ENCODE assay signal across 18 cellular contexts in the genomic region with DNA sequence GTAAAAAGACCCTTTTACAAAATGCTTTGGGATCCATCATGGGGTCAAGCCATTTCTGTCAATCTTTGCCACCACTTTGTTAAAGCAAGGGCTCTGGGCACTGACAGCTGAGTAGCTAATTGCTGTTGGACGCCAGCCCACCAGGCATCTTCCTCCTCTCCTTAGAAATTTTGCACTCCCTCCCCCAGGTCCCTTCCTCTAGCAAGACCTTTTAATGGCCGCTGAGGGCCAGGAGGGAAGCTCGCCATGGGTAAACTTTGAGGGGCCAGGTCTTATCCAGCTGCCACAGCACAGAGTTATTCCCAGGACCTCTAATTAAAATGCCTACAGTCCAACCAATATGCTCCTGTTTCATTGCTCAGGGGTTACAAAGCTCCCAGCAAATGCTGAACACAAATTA. TPM values are rescaled to one million over a fixed set of nuclear protein-coding genes. Genes with fewer than 3 reads are reported as not detected.
DNase-seq lines count a peak whose midpoint lies in the region; ATAC-seq and TF ChIP-seq lines count a peak whose summit lies in the region.
"Had no signal": no experiment of that assay in that cellular context is flagged by ENCODE, and none has a peak within 500 bp of the region (broad histone marks: within the 10 kb centered on the region; RNA-seq: fewer than 3 reads in every experiment).

No MANE protein-coding gene starts in this region.

- H3K9me3 ChIP-seq in endodermal cell (ENCODE audit: control insufficient read depth, low read length) = no peaks in the 10 kb centered on the region
- H3K9me3 ChIP-seq: MG63 had no signal

- H3K4me3 Mint-ChIP-seq in endodermal cell (no peak overlapping the region), progenitor cell of endocrine pancreas (ENCODE audit: low read depth) (no peak overlapping the region)
- H3K4me3 Mint-ChIP-seq in activated T-helper 17 cell treated with anti-CD3 and anti-CD28 coated beads, Interleukin-2, amount 50 U/mL, for 72 hours = no peak overlapping the region
- H3K4me3 Mint-ChIP-seq: HFFc6 had no signal

- DNase-seq in NCI-H748 (lab: John Stamatoyannopoulos, UW; ENCODE audit: unreplicated experiment) = peak; percentile 58
- DNase-seq in NCI-H748 treated with DMSO at 0.1 percent for 48 hours (lab: John Stamatoyannopoulos, UW) = no peak
- peak; percentile 8 for DNase-seq in D341Med (ENCODE audit: low spot score)
- peak; percentile 12 for DNase-seq in endodermal cell
- DNase-seq in progenitor cell of endocrine pancreas (ENCODE audit: low spot score, unreplicated experiment) = no peak
- no peak for DNase-seq in NCI-H345 (lab: John Stamatoyannopoulos, UW)
- DNase-seq: HFFc6, IMR-90, Karpas-422, MG63, NCI-H1092, NCI-H1930, NCI-H2171, NCI-H510A had no signal

- peaks cover 8% of the 10 kb centered on the region for H3K27me3 Mint-ChIP-seq in endodermal cell (ENCODE audit: insufficient read depth)
- H3K27me3 Mint-ChIP-seq in progenitor cell of endocrine pancreas = no peaks in the 10 kb centered on the region
- H3K27me3 Mint-ChIP-seq in activated T-helper 17 cell treated with anti-CD3 and anti-CD28 coated beads, Interleukin-2, amount 50 U/mL, for 72 hours = no peaks in the 10 kb centered on the region

- no peaks in the 10 kb centered on the region for H3K4me1 ChIP-seq in endodermal cell (ENCODE audit: control insufficient read depth, insufficient read depth, low read length)

- no peak for TF ChIP-seq CTCF in endodermal cell (conservative IDR thresholded peaks at IDR 0.05)
- TF ChIP-seq CTCF in progenitor cell of endocrine pancreas (IDR thresholded peaks at IDR 0.05; ENCODE audit: unreplicated experiment) = no peak

- H3K36me3 ChIP-seq in endodermal cell (ENCODE audit: control insufficient read depth, insufficient read depth, low read length) = no peaks in the 10 kb centered on the region
- H3K36me3 ChIP-seq: BLaER1 treated with 17β-estradiol and CSF1 and Interleukin-3, amounts not matched to agents 10 nM and 100 nM; MG63 had no signal

- no peak for ATAC-seq in activated T-helper 17 cell treated with anti-CD3 and anti-CD28 coated beads, Interleukin-2, amount 50 U/mL, for 72 hours (replicated peaks)
- ATAC-seq: Panc1 had no signal

- H3K9me3 Mint-ChIP-seq in endodermal cell = peaks cover 2% of the 10 kb centered on the region
- H3K9me3 Mint-ChIP-seq in progenitor cell of endocrine pancreas (ENCODE audit: low read depth) = peaks cover 2% of the 10 kb centered on the region
- peaks cover 1% of the 10 kb centered on the region for H3K9me3 Mint-ChIP-seq in activated T-helper 17 cell treated with anti-CD3 and anti-CD28 coated beads, Interleukin-2, amount 50 U/mL, for 72 hours
- H3K9me3 Mint-ChIP-seq: HFFc6 had no signal

- no peaks in the 10 kb centered on the region for H3K27me3 ChIP-seq in endodermal cell (ENCODE audit: control insufficient read depth, insufficient read depth, low read length, poor library complexity, severe bottlenecking)
- H3K27me3 ChIP-seq: BLaER1 treated with 17β-estradiol and CSF1 and Interleukin-3, amounts not matched to agents 10 nM and 100 nM; MG63 had no signal

- WGBS in endodermal cell (ENCODE audit: insufficient coverage in 1 of 2, insufficient read length in 1 of 2), 2 experiments = 67 to 84% methylated on average over 2 to 3 of the region's 3 CpGs

- peaks cover 1% of the 10 kb centered on the region for H3K4me1 Mint-ChIP-seq in endodermal cell
- peaks cover 12% of the 10 kb centered on the region for H3K4me1 Mint-ChIP-seq in progenitor cell of endocrine pancreas (ENCODE audit: low read depth)
- peaks cover 43% of the 10 kb centered on the region for H3K4me1 Mint-ChIP-seq in activated T-helper 17 cell treated with anti-CD3 and anti-CD28 coated beads, Interleukin-2, amount 50 U/mL, for 72 hours

- no peaks in the 10 kb centered on the region for H3K36me3 Mint-ChIP-seq in endodermal cell (ENCODE audit: low read depth)
- peaks cover under 1% of the 10 kb centered on the region for H3K36me3 Mint-ChIP-seq in progenitor cell of endocrine pancreas (ENCODE audit: insufficient read depth)
- peaks cover 6% of the 10 kb centered on the region for H3K36me3 Mint-ChIP-seq in activated T-helper 17 cell treated with anti-CD3 and anti-CD28 coated beads, Interleukin-2, amount 50 U/mL, for 72 hours (ENCODE audit: low read depth)

- no peak overlapping the region for H3K27ac Mint-ChIP-seq in endodermal cell
- peak overlapping the region; percentile 10 for H3K27ac Mint-ChIP-seq in progenitor cell of endocrine pancreas
- H3K27ac Mint-ChIP-seq in activated T-helper 17 cell treated with anti-CD3 and anti-CD28 coated beads, Interleukin-2, amount 50 U/mL, for 72 hours = no peak overlapping the region
- H3K27ac Mint-ChIP-seq: HFFc6 had no signal

- H3K27ac ChIP-seq in endodermal cell (ENCODE audit: low read depth, low read length) = peak overlapping the region; percentile 47
- H3K27ac ChIP-seq: BLaER1 treated with 17β-estradiol and CSF1 and Interleukin-3, amounts not matched to agents 10 nM and 100 nM had no signal

- H3K9ac ChIP-seq in endodermal cell (ENCODE audit: extremely low read depth, low read length, poor library complexity, severe bottlenecking) = no peak overlapping the region
- H3K9ac ChIP-seq: BLaER1 treated with 17β-estradiol and CSF1 and Interleukin-3, amounts not matched to agents 10 nM and 100 nM had no signal

- H3K4me3 ChIP-seq in endodermal cell (ENCODE audit: low read length) = no peak overlapping the region
- H3K4me3 ChIP-seq: BLaER1 treated with 17β-estradiol and CSF1 and Interleukin-3, amounts not matched to agents 10 nM and 100 nM; MG63 had no signal

RNA-seq across cellular contexts. Expression of gene SCML4, which starts 16.9 kb away (rescaled TPM):
- total RNA-seq in endodermal cell = not detected
- polyA plus RNA-seq in endodermal cell (2013, experiment 1 of 2) = 0.50 TPM
- 0.58 TPM for polyA plus RNA-seq in endodermal cell (2013, experiment 2 of 2)
- 0.31 and 0.69 TPM in 2 replicates for total RNA-seq in progenitor cell of endocrine pancreas
- 1 to 10 TPM; 2.6 to 3.9 TPM for total RNA-seq in activated T-helper 17 cell treated with anti-CD3 and anti-CD28 coated beads, Interleukin-2, amount 50 U/mL, for 72 hours
- total RNA-seq: HFFc6, HT1080, IMR-90 had no signal
- polyA plus RNA-seq: IMR-90 had no signal

Comparison
In these comparisons a context has a peak if more than half of its experiments do, and no peak if none do; other contexts are left out.
1. DNase-seq: peak in NCI-H748 (single experiment), D341Med (single experiment) and endodermal cell (single experiment); none in NCI-H748 treated with DMSO at 0.1 percent for 48 hours (single experiment), progenitor cell of endocrine pancreas (single experiment) and NCI-H345 (single experiment).